10 cellular contexts compared by ENCODE assay signal in the genomic region with DNA sequence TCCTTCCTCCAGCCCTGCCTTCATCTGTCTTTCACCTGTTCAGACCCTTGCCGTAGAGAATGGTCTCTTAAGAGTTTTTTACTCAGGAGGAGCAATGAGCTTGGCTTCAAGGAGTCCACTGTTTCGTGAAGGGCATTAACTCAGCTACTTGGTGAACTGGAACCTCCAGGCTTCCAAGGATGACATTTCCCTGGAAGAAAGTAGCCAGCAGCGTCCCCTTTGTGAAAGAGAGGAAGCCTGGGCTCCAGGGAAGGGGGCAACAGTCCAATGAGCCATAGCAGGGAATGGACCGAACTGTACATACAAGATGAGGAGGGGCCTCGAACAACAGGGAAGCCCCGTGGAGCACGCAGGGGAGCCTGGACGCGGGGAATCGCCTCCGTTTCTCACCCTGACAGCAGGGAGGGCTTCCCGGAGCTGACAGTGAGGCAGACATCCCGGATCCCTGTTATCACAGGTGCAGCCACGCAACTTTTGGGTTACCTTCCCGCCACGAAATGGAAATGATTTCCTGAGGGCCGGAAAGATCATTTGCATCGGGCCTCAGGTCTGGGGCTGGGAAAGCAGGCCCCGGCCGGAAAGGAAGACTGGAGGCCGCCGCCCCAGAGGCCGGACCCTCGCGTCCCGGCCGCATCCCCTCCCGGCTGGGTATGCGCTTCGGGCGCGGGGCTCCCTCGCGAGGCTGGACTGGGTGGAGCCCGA. TPM values are rescaled to one million over a fixed set of nuclear protein-coding genes. Genes with fewer than 3 reads are reported as not detected.
DNase-seq lines count a peak whose midpoint lies in the region; ATAC-seq and TF ChIP-seq lines count a peak whose summit lies in the region.
"Had no signal": no experiment of that assay in that cellular context is flagged by ENCODE, and none has a peak within 500 bp of the region (broad histone marks: within the 10 kb centered on the region; RNA-seq: fewer than 3 reads in every experiment).

No MANE protein-coding gene starts in this region.

- no peaks in the 10 kb centered on the region for H3K9me3 Mint-ChIP-seq in activated B cell treated with CpG ODN at 0.5 μM for 24 hours

- peaks cover 39% of the 10 kb centered on the region for H3K4me1 Mint-ChIP-seq in activated B cell treated with CpG ODN at 0.5 μM for 24 hours

- intact Hi-C loops in activated B cell treated with CpG ODN at 0.5 μM for 24 hours (cut with micrococcal nuclease): no loop called here

- POLR2A ChIA-PET in activated B cell treated with CpG ODN at 0.5 μM for 24 hours (lab: Charles Lee): interaction anchor here (1.0 to 2.1 kb wide), 3 partner anchors 15 to 51 kb away, joined by 3 to 7 read pairs (median 3); partner anchors contain the start of gene VPS18

- peak overlapping the region; percentile 1 for H3K9ac ChIP-seq in iPS-15b (ENCODE audit: low read depth, low read length)

- CTCF ChIA-PET in activated B cell treated with CpG ODN at 0.5 μM for 24 hours (lab: Charles Lee): interaction anchor here (1.1 to 2.1 kb wide), 2 partner anchors 15 to 120 kb away, joined by 3 to 21 read pairs; no protein-coding TSS in a partner anchor

- no peak for DNase-seq in HAP-1 (ENCODE audit: low spot score in 2 of 2)
- no peak for DNase-seq in activated B cell treated with CpG ODN at 0.5 μM for 24 hours
- DNase-seq in skeletal muscle cell (ENCODE audit: low read depth): no peak
- no peak for DNase-seq in T1000 (lab: John Stamatoyannopoulos, UW)
- no peak for DNase-seq in NCI-H2029 (lab: John Stamatoyannopoulos, UW)
- no peak for DNase-seq in SIG-M5 treated with dmso at 0.1 percent for 504 hours (lab: John Stamatoyannopoulos, UW; ENCODE audit: unreplicated experiment)

- H3K4me3 ChIP-seq in HAP-1 (peak overlapping the region; percentile 61), iPS-15b (ENCODE audit: low read depth, low read length) (peak overlapping the region; percentile 97), skeletal muscle cell (ENCODE audit: low read depth, low read length) (peak overlapping the region; percentile 29)

- H3K27me3 ChIP-seq in HAP-1 (ENCODE audit: low read depth): no peaks in the 10 kb centered on the region
- H3K27me3 ChIP-seq in iPS-15b (ENCODE audit: control insufficient read depth, insufficient read depth, low read length): peaks cover 5% of the 10 kb centered on the region

- H3K27ac Mint-ChIP-seq in activated B cell treated with CpG ODN at 0.5 μM for 24 hours: no peak overlapping the region

- H3K4me1 ChIP-seq in HAP-1: peaks cover 11% of the 10 kb centered on the region
- peaks cover 24% of the 10 kb centered on the region for H3K4me1 ChIP-seq in iPS-15b (ENCODE audit: control insufficient read depth, insufficient read depth, low read length)

- H3K27me3 Mint-ChIP-seq in activated B cell treated with CpG ODN at 0.5 μM for 24 hours: no peaks in the 10 kb centered on the region

- in situ Hi-C loops in HAP-1 (cut with MboI; ENCODE audit: low sequenced_read_pairs): no loop called here

- H3K4me3 Mint-ChIP-seq in activated B cell treated with CpG ODN at 0.5 μM for 24 hours: peak overlapping the region; percentile 81

- no peaks in the 10 kb centered on the region for H3K9me3 ChIP-seq in HAP-1
- H3K9me3 ChIP-seq in iPS-15b (ENCODE audit: control insufficient read depth, insufficient read depth, low read length): no peaks in the 10 kb centered on the region

- ATAC-seq in activated B cell treated with CpG ODN at 0.5 μM for 24 hours (ENCODE audit: low read depth): no peak
- ATAC-seq in GM18517 (IDR thresholded peaks at IDR 0.05; ENCODE audit: unreplicated experiment): no peak
- ATAC-seq: sciatic nerve had no signal

- TF ChIP-seq CTCF in activated B cell treated with CpG ODN at 0.5 μM for 24 hours (IDR thresholded peaks at IDR 0.05): no peak

- no peaks in the 10 kb centered on the region for H3K36me3 Mint-ChIP-seq in activated B cell treated with CpG ODN at 0.5 μM for 24 hours (ENCODE audit: low read depth)

- H3K36me3 ChIP-seq in HAP-1 (replicated peaks) (no peaks in the 10 kb centered on the region; the same call in 1 of the 2 replicates), iPS-15b (ENCODE audit: control insufficient read depth, insufficient read depth, low read length) (peaks cover 6% of the 10 kb centered on the region)

RNA-seq across cellular contexts. Expression of gene SPINT1, which starts 0.5 kb away (rescaled TPM):
- total RNA-seq in activated B cell treated with CpG ODN at 0.5 μM for 24 hours: 8.6 and 8.7 TPM in 2 replicates
- total RNA-seq: LHCN-M2 had no signal

RNA-seq across cellular contexts. Expression of gene PPP1R14D, which starts 14.8 kb away (rescaled TPM):
- 0.31 TPM in 1 of 2 replicates, not detected in the other for total RNA-seq in activated B cell treated with CpG ODN at 0.5 μM for 24 hours
- total RNA-seq: LHCN-M2, sciatic nerve had no signal

RNA-seq across cellular contexts. Expression of gene RHOV, which starts 30.7 kb away (rescaled TPM):
- total RNA-seq in activated B cell treated with CpG ODN at 0.5 μM for 24 hours: 0.27 TPM in 1 of 2 replicates, not detected in the other
- total RNA-seq: LHCN-M2 had no signal

RNA-seq across cellular contexts. Expression of gene DNAJC17, which starts 36.1 kb away (rescaled TPM):
- total RNA-seq in activated B cell treated with CpG ODN at 0.5 μM for 24 hours: 43.1 and 51.0 TPM in 2 replicates

RNA-seq across cellular contexts. Expression of gene ZFYVE19, which starts 36.4 kb away (rescaled TPM):
- 23.2 and 25.2 TPM in 2 replicates for total RNA-seq in activated B cell treated with CpG ODN at 0.5 μM for 24 hours

Comparison
In these comparisons a context has a peak if more than half of its experiments do, and no peak if none do; other contexts are left out.
1. H3K4me3 ChIP-seq: peak in every context shown above with its lines; median percentile 97 in iPS-15b; 61 in HAP-1; 29 in skeletal muscle cell.